22 cellular contexts compared by ENCODE assay signal in the genomic region with DNA sequence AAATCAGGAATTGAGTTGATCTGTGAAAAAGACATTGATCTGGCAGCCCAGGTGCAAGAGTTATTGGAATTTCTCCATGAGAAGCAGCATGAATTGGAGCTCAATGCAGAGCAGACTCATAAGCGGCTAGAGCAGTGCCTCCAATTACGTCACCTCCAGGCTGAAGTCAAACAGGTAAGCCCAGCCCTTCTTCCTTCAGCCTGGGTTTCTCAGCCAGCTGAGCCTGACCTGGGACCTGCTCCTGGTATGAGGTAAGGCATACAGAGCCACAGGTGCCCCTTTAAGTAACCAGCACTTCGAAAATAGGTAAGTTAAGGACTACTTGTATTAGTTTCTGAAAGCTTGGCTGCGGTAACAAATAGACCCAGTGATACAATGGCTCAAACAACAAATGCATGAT.
"Had no signal": no experiment of that assay in that cellular context is flagged by ENCODE, and none has a peak within 500 bp of the region (broad histone marks: within the 10 kb centered on the region; RNA-seq: fewer than 3 reads in every experiment).

No MANE protein-coding gene starts in this region.

- ATAC-seq: Panc1, PC-3, Right ventricle myocardium inferior, SK-N-SH treated with all-trans-retinoic acid at 6 μM for 48 hours had no signal

- H3K27me3 ChIP-seq: SJCRH30 had no signal

- H3K27ac ChIP-seq: SJCRH30 had no signal

- H3K4me3 ChIP-seq: SJCRH30 had no signal

- DNase-seq: IMR-90, Karpas-422, KG1, MM.1S, NCI-H1092 treated with DMSO at 0.1 percent for 48 hours, NCI-H1436, NCI-H187, NCI-H2029, NCI-H2081 treated with DMSO at 0.1 percent for 48 hours, NCI-H2171, NCI-H226, NCI-H446, NCI-H510A, NCI-H524 treated with DMSO at 0.1 percent for 48 hours, NCI-H69, NCI-H774, PC-3, SHP77 treated with DMSO at 0.1 percent for 48 hours, SJCRH30 had no signal

- H3K9me3 ChIP-seq: SJCRH30 had no signal
